13 cellular contexts compared by ENCODE assay signal in the genomic region with DNA sequence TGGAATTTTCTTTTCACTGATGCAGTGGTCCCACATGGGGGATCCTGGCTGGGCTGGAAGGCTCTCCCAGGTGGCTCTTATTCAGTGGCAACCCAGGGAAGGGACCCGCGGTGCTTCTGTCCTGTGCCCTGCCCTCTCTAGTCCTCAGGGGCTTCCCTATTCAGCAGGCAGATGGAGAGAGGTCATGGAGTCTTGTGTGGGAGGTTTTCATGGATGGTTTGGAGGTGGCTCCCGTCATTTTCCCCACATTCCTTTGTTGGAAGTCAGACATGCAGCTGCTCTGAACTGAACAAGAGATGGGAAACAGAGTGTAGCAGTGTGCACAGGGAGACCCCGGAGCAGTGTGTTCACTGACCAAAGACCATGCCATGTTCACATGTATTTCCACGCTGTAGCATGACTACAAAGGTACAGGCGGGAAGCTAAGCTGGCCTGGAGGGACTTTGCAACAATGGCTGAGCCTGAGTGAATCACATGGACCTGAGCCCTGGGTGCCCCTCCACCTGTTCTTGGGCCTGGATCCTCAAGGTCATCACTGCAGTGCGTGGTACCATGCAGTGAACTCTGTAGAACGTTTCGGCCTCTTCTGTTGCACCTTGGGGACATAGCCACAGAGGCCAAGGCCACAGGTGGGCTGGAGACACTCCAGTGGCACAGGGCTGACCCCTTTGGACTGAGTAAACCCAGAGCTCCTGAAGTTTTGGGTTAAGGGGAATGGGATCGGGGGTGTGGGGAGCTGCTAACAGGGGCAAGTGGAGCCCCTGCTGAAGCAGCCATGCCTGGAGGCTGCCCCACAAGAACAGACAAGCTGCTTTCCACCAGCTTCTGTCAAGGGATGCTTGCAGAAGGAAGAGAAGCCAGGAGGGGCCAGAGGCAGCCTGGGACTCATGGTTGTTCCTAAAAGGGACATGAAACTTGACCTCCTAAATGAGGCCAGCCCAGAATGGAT.
DNase-seq lines count a peak whose midpoint lies in the region; ATAC-seq, FAIRE-seq and TF ChIP-seq lines count a peak whose summit lies in the region.
"Had no signal": no experiment of that assay in that cellular context is flagged by ENCODE, and none has a peak within 500 bp of the region (broad histone marks: within the 10 kb centered on the region; RNA-seq: fewer than 3 reads in every experiment).

No MANE protein-coding gene starts in this region.

- H3K4me2 ChIP-seq in H1 (ENCODE audit: insufficient read depth in 1 of 2, low read depth in 2 of 2, low read length in 2 of 2) = no peak overlapping the region

- H3K23me2 ChIP-seq in H1 (ENCODE audit: low read depth, low read length) = no peaks in the 10 kb centered on the region

- CTCF ChIA-PET in Caco-2 (lab: Charles Lee) (no interaction called here), H1 (lab: Charles Lee; ENCODE audit: partially characterized antibody) (interaction anchor here (0.6 to 1.8 kb wide), 8 partner anchors 10 to 281 kb away, joined by 3 to 4 read pairs (median 3); no protein-coding TSS in a partner anchor)

- FAIRE-seq in H1 (lab: Jason Lieb, UNC) = no peak
- FAIRE-seq in kidney (lab: Jason Lieb, UNC) = no peak

- H2BK20ac ChIP-seq in H1 (ENCODE audit: low read length) = 0 out of 2 replicates have a peak overlapping the region, but pooled peaks have one; percentile 7

- TF ChIP-seq POLR2A in H1 (IDR thresholded peaks at IDR 0.05; ENCODE audit: control extremely low read depth in 1 of 2, low read depth in 2 of 2, low read length in 2 of 2) = no peak

- 89% methylated on average over 10 of the region's 10 CpGs; no CpG with 5 or more reads in 1 of the 2 experiments for WGBS in H1 (ENCODE audit: extremely low coverage in 1 of 2, insufficient coverage in 1 of 2, insufficient read length in 1 of 2, insufficient replicate concordance in 2 of 2, low coverage in 1 of 2, low lambda C conversion rate in 2 of 2, missing lambda C conversion rate in 1 of 2), 2 experiments

- no peak overlapping the region for H4K5ac ChIP-seq in H1 (ENCODE audit: insufficient read length, low read depth, low read length)

- no peak overlapping the region for H3K14ac ChIP-seq in H1 (ENCODE audit: insufficient read length)

- no peak overlapping the region for H2AFZ ChIP-seq in H1 (ENCODE audit: low read length)

- DNase-seq in Caco-2 (no peak), NCI-H226 (peak; percentile 88), H1 (ENCODE audit: low read depth in 1 of 2, low spot score in 2 of 2) (peak in 1 of 2 experiments; percentile 33), non-pigmented ciliary epithelial cell (ENCODE audit: low read depth) (peak; percentile 68), kidney (no peak)
- DNase-seq: activated CD4-positive, alpha-beta memory T cell treated with anti-CD3 and anti-CD28 coated beads, Interleukin-2, amount 10 ng/mL, durations not matched to agents 7 days and 5 days; MM.1S; NCI-H446 treated with DMSO at 0.1 percent for 48 hours; retina had no signal

- no peak overlapping the region; the same call in 1 of the 2 replicates for H2BK5ac ChIP-seq in H1 (ENCODE audit: low read depth, low read length)

- H3K56ac ChIP-seq in H1 (replicated peaks; ENCODE audit: insufficient read length, low read depth, low read length) = no peak overlapping the region

- H3K4me1 ChIP-seq in Caco-2 (peaks cover 59% of the 10 kb centered on the region), H1 (replicated peaks in 1 of 4; ENCODE audit: control insufficient read depth in 3 of 4, insufficient read depth in 4 of 4, low read length in 3 of 4) (peaks cover 0 to 3% (median 0%) of the 10 kb centered on the region in 4 experiments; a peak in 2 of 7 replicates), kidney (ENCODE audit: control insufficient read depth in 1 of 2, insufficient read depth in 1 of 2, low read depth in 1 of 2, low read length in 2 of 2) (peaks cover 17 to 26% of the 10 kb centered on the region in 2 donors)

- no TSS peak for BruUV-seq in Caco-2 (replicated peaks; lab: Mats Ljungman, UMichigan)

- peaks cover 23% of the 10 kb centered on the region for H3K4me1 Mint-ChIP-seq in Caco-2 (ENCODE audit: low read depth, unreplicated experiment)
- H3K4me1 Mint-ChIP-seq: activated CD4-positive, alpha-beta memory T cell treated with anti-CD3 and anti-CD28 coated beads, Interleukin-2, amount 10 ng/mL, durations not matched to agents 7 days and 5 days had no signal

- ATAC-seq in GM18511 (IDR thresholded peaks at IDR 0.05; ENCODE audit: unreplicated experiment) = no peak
- no peak for ATAC-seq in HG03108 (IDR thresholded peaks at IDR 0.05; ENCODE audit: unreplicated experiment)
- no peak for ATAC-seq in HG03159 (IDR thresholded peaks at IDR 0.05; ENCODE audit: unreplicated experiment)

- H3K27ac Mint-ChIP-seq in Caco-2 (ENCODE audit: unreplicated experiment) = peak overlapping the region; percentile 80
- H3K27ac Mint-ChIP-seq: activated CD4-positive, alpha-beta memory T cell treated with anti-CD3 and anti-CD28 coated beads, Interleukin-2, amount 10 ng/mL, durations not matched to agents 7 days and 5 days had no signal

- H3K27ac ChIP-seq in H1 (ENCODE audit: low read depth, low read length) = no peak overlapping the region
- peak overlapping the region in 1 of 2 donors; percentile 20 for H3K27ac ChIP-seq in kidney (ENCODE audit: low read depth in 2 of 2, low read length in 2 of 2)
- H3K27ac ChIP-seq: adrenal gland had no signal

- H3K9me3 ChIP-seq in Caco-2 (no peaks in the 10 kb centered on the region; the same call in 1 of the 2 replicates), H1 (ENCODE audit: insufficient read depth in 2 of 2, low read depth in 1 of 2, low read length in 1 of 2) (no peaks in the 10 kb centered on the region), kidney (ENCODE audit: control insufficient read depth in 1 of 2, low read length in 2 of 2) (no peaks in the 10 kb centered on the region)
- H3K9me3 ChIP-seq: adrenal gland had no signal

- H4K91ac ChIP-seq in H1 (replicated peaks; ENCODE audit: insufficient read length, low read length) = no peak overlapping the region

- TF ChIP-seq CTCF in Caco-2 (IDR thresholded peaks at IDR 0.05; ENCODE audit: insufficient read depth in 1 of 2, low read depth in 1 of 2, low read length in 1 of 2, severe bottlenecking in 1 of 2, unreplicated experiment in 1 of 2) (no peak), H1 (IDR thresholded peaks at IDR 0.05; ENCODE audit: control extremely low read depth in 1 of 3, insufficient read depth in 1 of 3, low read depth in 1 of 3, low read length in 3 of 3) (no peak), kidney (IDR thresholded peaks at IDR 0.05; ENCODE audit: borderline replicate concordance, extremely low read depth, insufficient read depth) (no peak)

- H3K9ac ChIP-seq in H1 (replicated peaks in 1 of 4; ENCODE audit: extremely low read depth in 1 of 4, low read depth in 3 of 4, low read length in 3 of 4) = no peak overlapping the region
- H3K9ac ChIP-seq in kidney (ENCODE audit: low read length in 2 of 2) = no peak overlapping the region

- no peak overlapping the region for H3K4me3 Mint-ChIP-seq in Caco-2 (ENCODE audit: unreplicated experiment)
- H3K4me3 Mint-ChIP-seq: activated CD4-positive, alpha-beta memory T cell treated with anti-CD3 and anti-CD28 coated beads, Interleukin-2, amount 10 ng/mL, durations not matched to agents 7 days and 5 days had no signal

- H4K20me1 ChIP-seq in H1 (replicated peaks in 1 of 2; ENCODE audit: control insufficient read depth in 1 of 2, insufficient read depth in 2 of 2, low read length in 2 of 2) = no peaks in the 10 kb centered on the region

- H3K36me3 ChIP-seq in Caco-2 (ENCODE audit: control insufficient read depth, insufficient read depth, low read length) (no peaks in the 10 kb centered on the region), H1 (ENCODE audit: control insufficient read depth in 2 of 4, insufficient read depth in 4 of 4, low read length in 3 of 4) (no peaks in the 10 kb centered on the region), kidney (ENCODE audit: control insufficient read depth in 1 of 2, insufficient read depth in 2 of 2, low read length in 2 of 2) (no peaks in the 10 kb centered on the region)
- H3K36me3 ChIP-seq: adrenal gland had no signal

- H2BK12ac ChIP-seq in H1 (ENCODE audit: low read depth, low read length) = no peak overlapping the region

- peaks cover 5% of the 10 kb centered on the region for H3K36me3 Mint-ChIP-seq in Caco-2 (ENCODE audit: insufficient read depth, unreplicated experiment)

- TF ChIP-seq RAD21 in H1 (IDR thresholded peaks at IDR 0.05 in 1 of 2, conservative IDR thresholded peaks at IDR 0.05 in 1 of 2; ENCODE audit: low read depth in 2 of 2, low read length in 2 of 2) = no peak

- H2AK5ac ChIP-seq in H1 (ENCODE audit: low read depth, low read length) = no peak overlapping the region

- H3K4me3 ChIP-seq in Caco-2 (ENCODE audit: low read depth, low read length) = no peak overlapping the region
- H3K4me3 ChIP-seq in H1 (ENCODE audit: extremely low read depth in 1 of 4, insufficient read depth in 2 of 4, low read depth in 3 of 4, low read length in 4 of 4) = no peak overlapping the region
- no peak overlapping the region for H3K4me3 ChIP-seq in kidney (ENCODE audit: low read length in 2 of 2)
- H3K4me3 ChIP-seq: adrenal gland had no signal

- no peaks in the 10 kb centered on the region for H3K27me3 Mint-ChIP-seq in Caco-2 (ENCODE audit: insufficient read depth, unreplicated experiment)

- intact Hi-C loops in Caco-2 (cut with micrococcal nuclease; ENCODE audit: unreplicated experiment) (no loop called here), kidney (cut with DNase I) (no loop called here)

- no peak overlapping the region for H3K23ac ChIP-seq in H1 (ENCODE audit: insufficient read length)

- no peak overlapping the region for H2BK15ac ChIP-seq in H1 (ENCODE audit: low read length)

- H3K4ac ChIP-seq in H1 (replicated peaks; ENCODE audit: insufficient read length, low read depth, low read length) = no peak overlapping the region

- H3K79me1 ChIP-seq in H1 (ENCODE audit: low read depth, low read length) = no peaks in the 10 kb centered on the region

- no peak overlapping the region for H4K8ac ChIP-seq in H1 (ENCODE audit: extremely low read depth, insufficient read depth, low read length)

- POLR2A ChIA-PET in Caco-2 (lab: Charles Lee) = no interaction called here
- POLR2A ChIA-PET in H1 (lab: Charles Lee; ENCODE audit: partially characterized antibody) = no interaction called here

- H3K27me3 ChIP-seq in Caco-2 (replicated peaks; ENCODE audit: control insufficient read depth, insufficient read depth, low read length) (no peaks in the 10 kb centered on the region), H1 (replicated peaks in 1 of 4; ENCODE audit: control insufficient read depth in 3 of 4, extremely low read depth in 1 of 4, insufficient read depth in 3 of 4, low read length in 3 of 4) (no peaks in the 10 kb centered on the region)
- H3K27me3 ChIP-seq: adrenal gland had no signal

- no peak overlapping the region for H3K18ac ChIP-seq in H1 (ENCODE audit: extremely low read depth, low read length)

- no peaks in the 10 kb centered on the region for H3K79me2 ChIP-seq in H1 (ENCODE audit: control insufficient read depth in 1 of 2, insufficient read depth in 2 of 2, low read length in 2 of 2)

- H3K9me3 Mint-ChIP-seq in Caco-2 (ENCODE audit: unreplicated experiment) = no peaks in the 10 kb centered on the region
- H3K9me3 Mint-ChIP-seq: activated CD4-positive, alpha-beta memory T cell treated with anti-CD3 and anti-CD28 coated beads, Interleukin-2, amount 10 ng/mL, durations not matched to agents 7 days and 5 days had no signal

- no peak overlapping the region for H2BK120ac ChIP-seq in H1 (replicated peaks; ENCODE audit: low read depth, low read length)

- no peak for TF ChIP-seq EP300 in H1 (IDR thresholded peaks at IDR 0.05; ENCODE audit: borderline replicate concordance in 1 of 2, low read depth in 2 of 2, low read length in 2 of 2)

Comparison
In these comparisons a context has a peak if more than half of its experiments do, and no peak if none do; other contexts are left out.
1. DNase-seq: peak in NCI-H226 (single experiment) and non-pigmented ciliary epithelial cell (single experiment); none in Caco-2 (0 of 2) and kidney (single experiment).